In the genomic region with DNA sequence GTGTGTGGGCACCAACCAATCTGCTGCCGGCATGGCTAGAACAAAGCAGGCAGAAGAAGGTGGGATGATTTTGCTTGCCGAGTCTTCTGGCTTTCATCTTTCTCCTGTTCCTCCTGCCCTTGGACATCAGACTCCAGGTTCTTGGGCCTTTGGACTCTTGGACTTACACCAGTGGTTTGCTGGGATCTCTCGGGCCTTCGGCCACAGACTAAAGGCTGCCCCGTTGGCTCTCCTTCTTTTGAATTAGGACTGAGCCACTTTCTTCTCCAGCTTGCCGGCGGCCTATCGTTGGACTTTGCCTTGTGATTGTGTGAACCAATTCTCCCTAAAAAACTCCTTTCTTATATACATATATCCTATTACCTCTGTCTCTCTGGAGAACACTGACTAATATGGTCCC, we compare ENCODE assay signal across 1 cellular context.
TF ChIP-seq lines count a peak whose summit lies in the region.

No MANE protein-coding gene starts in this region.

TF ChIP-seq in IMR-90, 13 proteins besides CTCF, POLR2A, EP300 and RAD21 (continued from another document):
- no peak for TF ChIP-seq CHD1 (IDR thresholded peaks at IDR 0.05; ENCODE audit: low read depth, low read length)
- no peak for TF ChIP-seq ELK1 (IDR thresholded peaks at IDR 0.05; ENCODE audit: borderline replicate concordance, low read depth, low read length)
- no peak for TF ChIP-seq MXI1 (IDR thresholded peaks at IDR 0.05; ENCODE audit: borderline replicate concordance, low read depth, low read length)
- TF ChIP-seq, protein P1, sequence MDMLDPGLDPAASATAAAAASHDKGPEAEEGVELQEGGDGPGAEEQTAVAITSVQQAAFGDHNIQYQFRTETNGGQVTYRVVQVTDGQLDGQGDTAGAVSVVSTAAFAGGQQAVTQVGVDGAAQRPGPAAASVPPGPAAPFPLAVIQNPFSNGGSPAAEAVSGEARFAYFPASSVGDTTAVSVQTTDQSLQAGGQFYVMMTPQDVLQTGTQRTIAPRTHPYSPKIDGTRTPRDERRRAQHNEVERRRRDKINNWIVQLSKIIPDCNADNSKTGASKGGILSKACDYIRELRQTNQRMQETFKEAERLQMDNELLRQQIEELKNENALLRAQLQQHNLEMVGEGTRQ (IDR thresholded peaks at IDR 0.05; ENCODE audit: low read depth, low read length): no peak
- no peak for TF ChIP-seq FOS (IDR thresholded peaks at IDR 0.05; ENCODE audit: low read depth, low read length)
- TF ChIP-seq MAFK (IDR thresholded peaks at IDR 0.05; ENCODE audit: low read depth, low read length): no peak
- no peak for TF ChIP-seq CEBPB (IDR thresholded peaks at IDR 0.05; ENCODE audit: low read depth, low read length)
